In genomic region chr5:20105915-20106314, GRCh38 we compare ENCODE assay signal across 1 cellular context.
TF ChIP-seq lines count a peak whose summit lies in the region.

No MANE protein-coding gene starts in this region.

TF ChIP-seq in GM23338, 12 proteins besides CTCF, POLR2A, EP300 and RAD21 (continued from another document):
- TF ChIP-seq ZNF462 (CRISPR knock-in tag; IDR thresholded peaks at IDR 0.05), result no peak
- no peak for TF ChIP-seq EZH2 (IDR thresholded peaks at IDR 0.05; ENCODE audit: low read depth, unreplicated experiment)
- TF ChIP-seq REST (IDR thresholded peaks at IDR 0.05; ENCODE audit: unreplicated experiment), result no peak
- no peak for TF ChIP-seq ZNF114 (CRISPR knock-in tag; IDR thresholded peaks at IDR 0.05)
- TF ChIP-seq ETS1 (IDR thresholded peaks at IDR 0.05), result no peak
- no peak for TF ChIP-seq STAT1 (IDR thresholded peaks at IDR 0.05; ENCODE audit: unreplicated experiment)
- TF ChIP-seq CREB1 (CRISPR knock-in tag; IDR thresholded peaks at IDR 0.05; ENCODE audit: low read depth), result no peak
- TF ChIP-seq JUNB (IDR thresholded peaks at IDR 0.05; ENCODE audit: unreplicated experiment), result no peak
- TF ChIP-seq NANOG (IDR thresholded peaks at IDR 0.05; ENCODE audit: borderline replicate concordance), result no peak
